In the genomic region with DNA sequence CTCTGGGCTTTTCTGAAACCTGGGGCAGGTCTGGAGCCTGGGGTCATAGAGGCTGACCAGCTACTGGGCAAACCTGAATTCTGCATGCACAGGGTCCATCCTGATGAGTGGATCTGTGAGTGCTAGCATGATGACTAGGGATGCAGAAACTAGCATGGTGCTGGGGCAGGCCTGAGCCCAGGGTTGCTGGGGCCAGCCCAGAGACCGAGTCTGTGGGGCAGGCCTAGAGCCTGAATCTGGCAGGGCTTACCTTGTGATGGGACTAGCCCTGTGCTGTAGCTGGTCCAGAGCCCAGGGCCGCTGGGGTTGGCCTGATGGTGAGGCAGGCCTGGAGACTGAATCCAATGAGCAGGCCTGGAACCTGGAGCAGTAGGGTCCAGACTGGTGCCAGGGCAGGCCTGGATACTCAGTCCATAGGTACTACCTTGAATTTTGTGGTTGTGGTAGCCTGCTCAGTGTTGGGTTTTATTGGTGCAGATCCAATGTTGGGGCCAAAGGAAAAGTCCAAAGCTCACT, we compare ENCODE assay signal across 24 cellular contexts.
DNase-seq lines count a peak whose midpoint lies in the region; ATAC-seq, FAIRE-seq and TF ChIP-seq lines count a peak whose summit lies in the region.
"Had no signal": no experiment of that assay in that cellular context is flagged by ENCODE, and none has a peak within 500 bp of the region (broad histone marks: within the 10 kb centered on the region; RNA-seq: fewer than 3 reads in every experiment).

No MANE protein-coding gene starts in this region.

- no peak overlapping the region for H3K27ac Mint-ChIP-seq in stimulated activated naive CD8-positive, alpha-beta T cell treated with anti-CD3 and anti-CD28 coated beads, Interleukin-15, amount 100 ng/mL, for 72 hours
- no peak overlapping the region for H3K27ac Mint-ChIP-seq in stimulated activated memory B cell treated with anti-CD40 and anti-IgM and Interleukin-4, amounts not matched to agents 10 μg/mL and 1 μg/mL and 100 μg/mL, for 72 hours
- H3K27ac Mint-ChIP-seq: CD14-positive monocyte; CD4-positive, alpha-beta T cell; CD8-positive, alpha-beta memory T cell; HFFc6 had no signal

- no peaks in the 10 kb centered on the region for H3K4me1 ChIP-seq in mucosa of descending colon (ENCODE audit: low read depth)
- H3K4me1 ChIP-seq: A549; BE2C; BLaER1 treated with 17β-estradiol and CSF1 and Interleukin-3, amounts not matched to agents 10 nM and 100 nM; HAP-1 had no signal

- no peak overlapping the region for H3K4me3 Mint-ChIP-seq in stimulated activated naive CD8-positive, alpha-beta T cell treated with anti-CD3 and anti-CD28 coated beads, Interleukin-15, amount 100 ng/mL, for 72 hours
- H3K4me3 Mint-ChIP-seq in stimulated activated memory B cell treated with anti-CD40 and anti-IgM and Interleukin-4, amounts not matched to agents 10 μg/mL and 1 μg/mL and 100 μg/mL, for 72 hours = no peak overlapping the region
- H3K4me3 Mint-ChIP-seq: CD14-positive monocyte; CD4-positive, alpha-beta T cell; CD8-positive, alpha-beta memory T cell; HFFc6 had no signal

- no peak for DNase-seq in stimulated activated naive CD8-positive, alpha-beta T cell treated with anti-CD3 and anti-CD28 coated beads, Interleukin-15, Interleukin-2, amounts not matched to agents 100 U/mL and 50 U/mL, for 24 hours
- no peak for DNase-seq in stimulated activated naive CD8-positive, alpha-beta T cell treated with anti-CD3 and anti-CD28 coated beads, Interleukin-15, amount 100 ng/mL, for 72 hours
- peak in 1 of 3 donors; percentile 25 for DNase-seq in mucosa of descending colon
- no peak for DNase-seq in head of caudate nucleus
- DNase-seq in D721Med (ENCODE audit: insufficient read length, low spot score) = no peak
- DNase-seq: 8988T; ACHN; AML-193; BE2C; CD4-positive, alpha-beta T cell; CD8-positive, alpha-beta memory T cell; DMS53; DND-41; GOT3; HFFc6 had no signal

- TF ChIP-seq CTCF in mucosa of descending colon (IDR thresholded peaks at IDR 0.05) (no peak), D721Med (IDR thresholded peaks at IDR 0.05; ENCODE audit: insufficient read depth, missing control alignments) (no peak)

- no peak for FAIRE-seq in D721Med (lab: Jason Lieb, UNC)
- FAIRE-seq: A549, G401.6, GM12892, H54 had no signal

- no peaks in the 10 kb centered on the region for H3K36me3 ChIP-seq in mucosa of descending colon (ENCODE audit: low read depth)
- H3K36me3 ChIP-seq: BE2C; BLaER1 treated with 17β-estradiol and CSF1 and Interleukin-3, amounts not matched to agents 10 nM and 100 nM; HAP-1 had no signal

- H3K9me3 Mint-ChIP-seq in stimulated activated naive CD8-positive, alpha-beta T cell treated with anti-CD3 and anti-CD28 coated beads, Interleukin-15, amount 100 ng/mL, for 72 hours = peaks cover 0 to 5% of the 10 kb centered on the region in 2 donors
- H3K9me3 Mint-ChIP-seq in stimulated activated memory B cell treated with anti-CD40 and anti-IgM and Interleukin-4, amounts not matched to agents 10 μg/mL and 1 μg/mL and 100 μg/mL, for 72 hours = peaks cover 4% of the 10 kb centered on the region
- H3K9me3 Mint-ChIP-seq: CD4-positive, alpha-beta T cell had no signal

- H3K4me1 Mint-ChIP-seq in stimulated activated naive CD8-positive, alpha-beta T cell treated with anti-CD3 and anti-CD28 coated beads, Interleukin-15, amount 100 ng/mL, for 72 hours = no peaks in the 10 kb centered on the region
- no peaks in the 10 kb centered on the region for H3K4me1 Mint-ChIP-seq in stimulated activated memory B cell treated with anti-CD40 and anti-IgM and Interleukin-4, amounts not matched to agents 10 μg/mL and 1 μg/mL and 100 μg/mL, for 72 hours
- H3K4me1 Mint-ChIP-seq: CD14-positive monocyte; CD8-positive, alpha-beta memory T cell had no signal

- H3K27me3 Mint-ChIP-seq in stimulated activated naive CD8-positive, alpha-beta T cell treated with anti-CD3 and anti-CD28 coated beads, Interleukin-15, amount 100 ng/mL, for 72 hours = no peaks in the 10 kb centered on the region
- peaks cover 14% of the 10 kb centered on the region for H3K27me3 Mint-ChIP-seq in stimulated activated memory B cell treated with anti-CD40 and anti-IgM and Interleukin-4, amounts not matched to agents 10 μg/mL and 1 μg/mL and 100 μg/mL, for 72 hours
- H3K27me3 Mint-ChIP-seq: CD4-positive, alpha-beta T cell had no signal

- intact Hi-C loops in mucosa of descending colon (cut with DNase I, micrococcal nuclease) (no loop called here), head of caudate nucleus (cut with DNase I) (no loop called here)

- peak; percentile 23 for ATAC-seq in stimulated activated naive CD8-positive, alpha-beta T cell treated with anti-CD3 and anti-CD28 coated beads, Interleukin-15, Interleukin-2, amounts not matched to agents 100 U/mL and 50 U/mL, for 24 hours
- ATAC-seq in stimulated activated naive CD8-positive, alpha-beta T cell treated with anti-CD3 and anti-CD28 coated beads, Interleukin-15, amount 100 ng/mL, for 72 hours = no peak
- ATAC-seq in mucosa of descending colon = peak; percentile 10
- peak; percentile 31 for ATAC-seq in stimulated activated memory B cell treated with anti-CD40 and anti-IgM and Interleukin-4, amounts not matched to agents 10 μg/mL and 1 μg/mL and 100 μg/mL, for 72 hours
- no peak for ATAC-seq in HG03139 (IDR thresholded peaks at IDR 0.05; ENCODE audit: unreplicated experiment)
- ATAC-seq: A549 had no signal

- H3K9me3 ChIP-seq in mucosa of descending colon = no peaks in the 10 kb centered on the region
- H3K9me3 ChIP-seq: A549, BE2C, HAP-1 had no signal

- no peaks in the 10 kb centered on the region for H3K36me3 Mint-ChIP-seq in stimulated activated memory B cell treated with anti-CD40 and anti-IgM and Interleukin-4, amounts not matched to agents 10 μg/mL and 1 μg/mL and 100 μg/mL, for 72 hours
- H3K36me3 Mint-ChIP-seq: CD14-positive monocyte; CD8-positive, alpha-beta memory T cell had no signal

- H3K4me3 ChIP-seq in mucosa of descending colon = no peak overlapping the region
- H3K4me3 ChIP-seq: A549; BLaER1 treated with 17β-estradiol and CSF1 and Interleukin-3, amounts not matched to agents 10 nM and 100 nM; HAP-1 had no signal

Comparison
In these comparisons a context has a peak if more than half of its experiments do, and no peak if none do; other contexts are left out.
1. ATAC-seq: peak in stimulated activated naive CD8-positive, alpha-beta T cell treated with anti-CD3 and anti-CD28 coated beads, Interleukin-15, Interleukin-2, amounts not matched to agents 100 U/mL and 50 U/mL, for 24 hours (single experiment), mucosa of descending colon (single experiment) and stimulated activated memory B cell treated with anti-CD40 and anti-IgM and Interleukin-4, amounts not matched to agents 10 μg/mL and 1 μg/mL and 100 μg/mL, for 72 hours (single experiment); none in stimulated activated naive CD8-positive, alpha-beta T cell treated with anti-CD3 and anti-CD28 coated beads, Interleukin-15, amount 100 ng/mL, for 72 hours (single experiment) and HG03139 (single experiment).